8 cellular contexts compared by ENCODE assay signal in genomic region chr11:77819411-77819920, GRCh38. TPM values are rescaled to one million over a fixed set of nuclear protein-coding genes. Genes with fewer than 3 reads are reported as not detected.
A peak's percentile ranks its signal among the peaks of the same experiment; 100 is the strongest.
DNase-seq lines count a peak whose midpoint lies in the region; ATAC-seq and TF ChIP-seq lines count a peak whose summit lies in the region.

No MANE protein-coding gene starts in this region.

- peak; percentile 43 for ATAC-seq in HG03439 (IDR thresholded peaks at IDR 0.05; ENCODE audit: unreplicated experiment)

- TF ChIP-seq POLR2A in GM19193 (IDR thresholded peaks at IDR 0.05; ENCODE audit: extremely low read depth, insufficient read depth, insufficient read length) = peak; percentile 62

- DNase-seq in AG20443 (ENCODE audit: low spot score) (peak; percentile 92), NCI-H460 (ENCODE audit: extremely low read depth, low read depth) (peak; percentile 49), cerebellum (ENCODE audit: low spot score) (peak; percentile 86), kidney glomerular epithelial cell (lab: John Stamatoyannopoulos, UW) (peak; percentile 72)
- DNase-seq in activated CD4-positive, alpha-beta T cell treated with anti-CD3 and anti-CD28 coated beads for 1 hour = peak; percentile 77
- DNase-seq in stimulated activated CD4-positive, alpha-beta T cell treated with anti-CD3 and anti-CD28 coated beads, Interleukin-15, amount 100 ng/mL, for 24 hours = peak; percentile 89

RNA-seq across cellular contexts. Expression of gene RSF1, which starts 1.1 kb away (rescaled TPM):
- 18.4 and 19.2 TPM in 2 replicates for total RNA-seq in NCI-H460 (2014; rRNA removed; shearing (Covaris generic))
- 1.4 and 6.0 TPM in 2 replicates for polyA plus RNA-seq in NCI-H460 (2014; cell fraction: nucleus; rRNA removed)
- total RNA-seq in cerebellum = 66.1 TPM

RNA-seq across cellular contexts. Expression of gene AAMDC, which starts 1.5 kb away (rescaled TPM):
- total RNA-seq in NCI-H460 (2014; rRNA removed; shearing (Covaris generic)) = 6.7 and 9.3 TPM in 2 replicates
- polyA plus RNA-seq in NCI-H460 (2014; cell fraction: nucleus; rRNA removed) = 2.5 and 4.5 TPM in 2 replicates
- 8.3 TPM for total RNA-seq in cerebellum

Comparison
In these comparisons a context has a peak if more than half of its experiments do, and no peak if none do; other contexts are left out.
1. Peak in every context shown above with its lines: DNase-seq and ATAC-seq.